ENCODE assay signal across 10 cellular contexts in the genomic region with DNA sequence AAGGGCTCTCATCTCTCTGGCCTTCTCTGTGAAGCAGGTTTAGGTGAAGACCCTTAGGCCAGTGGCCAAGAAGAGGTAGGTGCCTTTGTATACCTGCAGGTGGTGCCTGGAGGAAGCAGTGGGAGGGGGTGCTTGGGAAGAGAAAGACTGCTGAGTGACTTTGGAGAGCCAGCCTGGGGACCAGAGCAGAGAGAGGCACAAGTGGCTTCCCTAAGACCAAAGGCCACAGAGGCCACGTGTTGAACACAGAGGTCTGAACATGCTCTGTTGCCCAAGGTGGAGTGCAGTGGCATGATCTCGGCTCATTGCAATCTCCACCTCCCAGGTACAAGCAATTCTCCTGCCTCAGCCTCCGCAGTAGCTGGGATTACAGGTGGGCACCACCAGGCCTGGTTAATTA.
DNase-seq lines count a peak whose midpoint lies in the region; ATAC-seq and TF ChIP-seq lines count a peak whose summit lies in the region.
"Had no signal": no experiment of that assay in that cellular context is flagged by ENCODE, and none has a peak within 500 bp of the region (broad histone marks: within the 10 kb centered on the region; RNA-seq: fewer than 3 reads in every experiment).

No MANE protein-coding gene starts in this region.

- no peaks in the 10 kb centered on the region for H3K27me3 ChIP-seq in GM23338 (ENCODE audit: insufficient read depth)
- H3K27me3 ChIP-seq in CD8-positive, alpha-beta memory T cell (ENCODE audit: insufficient read depth, low read length, poor library complexity, severe bottlenecking), result no peaks in the 10 kb centered on the region

- H3K4me1 ChIP-seq in GM23338 (ENCODE audit: insufficient read depth), result no peaks in the 10 kb centered on the region
- no peaks in the 10 kb centered on the region for H3K4me1 ChIP-seq in CD8-positive, alpha-beta memory T cell (ENCODE audit: insufficient read depth, low read length)
- H3K4me1 ChIP-seq: A549 had no signal

- no peaks in the 10 kb centered on the region for H3K4me1 Mint-ChIP-seq in GM23338
- H3K4me1 Mint-ChIP-seq in activated T-helper 17 cell treated with anti-CD3 and anti-CD28 coated beads, Interleukin-2, amount 50 U/mL, for 72 hours, result peaks cover 16% of the 10 kb centered on the region
- no peaks in the 10 kb centered on the region for H3K4me1 Mint-ChIP-seq in CD8-positive, alpha-beta memory T cell

- no peak overlapping the region for H2AFZ ChIP-seq in GM23338

- POLR2A ChIA-PET in CD8-positive, alpha-beta memory T cell (lab: Charles Lee), result no interaction called here

- no peak overlapping the region for H3K4me3 Mint-ChIP-seq in GM23338
- no peak overlapping the region for H3K4me3 Mint-ChIP-seq in activated T-helper 17 cell treated with anti-CD3 and anti-CD28 coated beads, Interleukin-2, amount 50 U/mL, for 72 hours
- no peak overlapping the region for H3K4me3 Mint-ChIP-seq in CD8-positive, alpha-beta memory T cell
- H3K4me3 Mint-ChIP-seq: CD4-positive, CD25-positive, alpha-beta regulatory T cell had no signal

- no peaks in the 10 kb centered on the region for H3F3A ChIP-seq in GM23338 (replicated peaks; ENCODE audit: low read depth)

- no peaks in the 10 kb centered on the region for H3K36me3 Mint-ChIP-seq in GM23338 (ENCODE audit: low read depth)
- H3K36me3 Mint-ChIP-seq in activated T-helper 17 cell treated with anti-CD3 and anti-CD28 coated beads, Interleukin-2, amount 50 U/mL, for 72 hours (ENCODE audit: low read depth), result peaks cover 31% of the 10 kb centered on the region
- H3K36me3 Mint-ChIP-seq in CD8-positive, alpha-beta memory T cell, result peaks cover 12 to 74% (median 27%) of the 10 kb centered on the region in 3 donors

- H3K9me3 Mint-ChIP-seq in GM23338, result no peaks in the 10 kb centered on the region
- no peaks in the 10 kb centered on the region for H3K9me3 Mint-ChIP-seq in activated T-helper 17 cell treated with anti-CD3 and anti-CD28 coated beads, Interleukin-2, amount 50 U/mL, for 72 hours
- peaks cover 0 to 23% (median 0%) of the 10 kb centered on the region in 5 donors for H3K9me3 Mint-ChIP-seq in CD8-positive, alpha-beta memory T cell

- intact Hi-C loops in cardiac septum (cut with DNase I), result no loop called here

- DNase-seq in GM23338 (ENCODE audit: low spot score) (no peak), left lobe of liver (ENCODE audit: low spot score) (peak; percentile 18), glomerular visceral epithelial cell (ENCODE audit: extremely low spot score) (no peak), cardiac septum (ENCODE audit: low spot score) (no peak)
- no peak for DNase-seq in CD8-positive, alpha-beta memory T cell
- DNase-seq: Calu3; CD4-positive, CD25-positive, alpha-beta regulatory T cell; DMS 273 treated with DMSO at 0.1 percent for 48 hours had no signal

- TF ChIP-seq CTCF in GM23338 (conservative IDR thresholded peaks at IDR 0.05; ENCODE audit: low read depth in 2 of 2), result no peak; a peak in 1 of 4 replicates

- CTCF ChIA-PET in CD8-positive, alpha-beta memory T cell (lab: Charles Lee), result no interaction called here

- no peaks in the 10 kb centered on the region for H4K20me1 ChIP-seq in GM23338 (replicated peaks; ENCODE audit: insufficient read depth)

- H3K27ac ChIP-seq in GM23338 (ENCODE audit: low read depth), result no peak overlapping the region
- H3K27ac ChIP-seq in CD8-positive, alpha-beta memory T cell (ENCODE audit: low read depth, low read length), result no peak overlapping the region
- H3K27ac ChIP-seq: A549 had no signal

- no peaks in the 10 kb centered on the region for H3K36me3 ChIP-seq in GM23338 (ENCODE audit: insufficient read depth)
- no peaks in the 10 kb centered on the region for H3K36me3 ChIP-seq in CD8-positive, alpha-beta memory T cell (ENCODE audit: insufficient read depth, low read length)

- no peak overlapping the region for H3K4me3 ChIP-seq in GM23338
- no peak overlapping the region for H3K4me3 ChIP-seq in CD8-positive, alpha-beta memory T cell (ENCODE audit: low read length)
- H3K4me3 ChIP-seq: A549 had no signal

- H3K9me2 ChIP-seq in GM23338 (ENCODE audit: insufficient read depth), result no peaks in the 10 kb centered on the region

- no peaks in the 10 kb centered on the region for H3K9me3 ChIP-seq in CD8-positive, alpha-beta memory T cell (ENCODE audit: low read length)
- H3K9me3 ChIP-seq: A549 had no signal

- H3K27ac Mint-ChIP-seq in GM23338, result no peak overlapping the region
- H3K27ac Mint-ChIP-seq in activated T-helper 17 cell treated with anti-CD3 and anti-CD28 coated beads, Interleukin-2, amount 50 U/mL, for 72 hours, result peak overlapping the region; percentile 64
- no peak overlapping the region for H3K27ac Mint-ChIP-seq in CD8-positive, alpha-beta memory T cell
- H3K27ac Mint-ChIP-seq: CD4-positive, CD25-positive, alpha-beta regulatory T cell had no signal

- H3K79me2 ChIP-seq in GM23338 (replicated peaks; ENCODE audit: insufficient read depth), result no peaks in the 10 kb centered on the region

- ATAC-seq in GM23338 (peak; percentile 45), left lobe of liver (no peak)
- ATAC-seq in activated T-helper 17 cell treated with anti-CD3 and anti-CD28 coated beads, Interleukin-2, amount 50 U/mL, for 72 hours (replicated peaks), result no peak
- ATAC-seq: A549 had no signal

- no peak overlapping the region for H3K4me2 ChIP-seq in GM23338
- H3K4me2 ChIP-seq: A549 had no signal

- peaks cover 4% of the 10 kb centered on the region for H3K27me3 Mint-ChIP-seq in GM23338 (ENCODE audit: insufficient read depth, low read depth, poor library complexity)
- H3K27me3 Mint-ChIP-seq in activated T-helper 17 cell treated with anti-CD3 and anti-CD28 coated beads, Interleukin-2, amount 50 U/mL, for 72 hours, result no peaks in the 10 kb centered on the region
- H3K27me3 Mint-ChIP-seq in CD8-positive, alpha-beta memory T cell, result peaks cover 0 to 2% of the 10 kb centered on the region in 2 donors
- H3K27me3 Mint-ChIP-seq: CD4-positive, CD25-positive, alpha-beta regulatory T cell had no signal

TF ChIP-seq in GM23338, 12 proteins besides CTCF, POLR2A, EP300 and RAD21:
- no peak for TF ChIP-seq ZNF462 (CRISPR knock-in tag; IDR thresholded peaks at IDR 0.05)
